ENCODE assay signal across 1 cellular context in the genomic region with DNA sequence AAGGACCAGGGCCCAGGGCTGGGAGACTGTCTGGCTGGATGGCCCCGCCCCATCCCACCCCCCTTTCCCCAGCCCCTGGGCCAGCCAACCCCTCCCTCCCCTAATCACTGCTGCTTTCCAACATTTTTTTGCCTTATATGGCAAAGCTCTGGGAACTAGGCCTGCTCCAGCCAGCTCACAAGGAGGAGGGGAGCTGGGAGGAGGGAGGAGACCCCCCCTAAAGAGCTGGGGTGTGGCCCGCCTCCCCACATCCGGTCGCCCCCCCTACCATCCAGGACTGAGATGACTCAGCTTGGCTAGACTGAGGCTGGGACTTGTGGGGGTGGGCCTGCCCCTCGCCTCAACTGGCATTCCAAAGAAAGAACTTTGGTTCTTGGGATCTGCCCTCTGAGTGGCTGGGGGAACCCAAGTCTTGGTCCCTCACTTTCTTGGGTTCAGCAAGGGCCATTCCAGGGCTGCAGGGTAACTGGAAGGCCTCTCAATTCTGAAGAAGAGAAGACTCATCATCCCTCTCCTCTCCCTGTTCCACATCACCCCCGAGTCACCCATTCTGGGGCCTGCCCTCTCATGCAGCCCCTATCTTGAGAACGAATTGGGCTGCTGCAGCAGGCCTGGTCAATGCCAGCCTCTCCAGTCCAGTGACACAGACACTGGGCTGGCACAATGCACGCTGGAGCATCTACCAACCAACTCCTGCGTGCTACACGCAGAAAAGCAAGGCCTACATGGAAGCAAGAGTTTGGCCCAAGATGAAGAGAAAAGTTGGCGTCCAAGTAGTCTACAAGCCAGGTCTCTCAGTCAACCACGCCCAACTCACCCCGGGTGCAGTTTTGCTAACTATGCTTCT.
TF ChIP-seq lines count a peak whose summit lies in the region.

No MANE protein-coding gene starts in this region.

TF ChIP-seq in K562, 482 proteins besides CTCF, POLR2A, EP300 and RAD21 (continued from another document and continues in another):
- TF ChIP-seq, protein P1, sequence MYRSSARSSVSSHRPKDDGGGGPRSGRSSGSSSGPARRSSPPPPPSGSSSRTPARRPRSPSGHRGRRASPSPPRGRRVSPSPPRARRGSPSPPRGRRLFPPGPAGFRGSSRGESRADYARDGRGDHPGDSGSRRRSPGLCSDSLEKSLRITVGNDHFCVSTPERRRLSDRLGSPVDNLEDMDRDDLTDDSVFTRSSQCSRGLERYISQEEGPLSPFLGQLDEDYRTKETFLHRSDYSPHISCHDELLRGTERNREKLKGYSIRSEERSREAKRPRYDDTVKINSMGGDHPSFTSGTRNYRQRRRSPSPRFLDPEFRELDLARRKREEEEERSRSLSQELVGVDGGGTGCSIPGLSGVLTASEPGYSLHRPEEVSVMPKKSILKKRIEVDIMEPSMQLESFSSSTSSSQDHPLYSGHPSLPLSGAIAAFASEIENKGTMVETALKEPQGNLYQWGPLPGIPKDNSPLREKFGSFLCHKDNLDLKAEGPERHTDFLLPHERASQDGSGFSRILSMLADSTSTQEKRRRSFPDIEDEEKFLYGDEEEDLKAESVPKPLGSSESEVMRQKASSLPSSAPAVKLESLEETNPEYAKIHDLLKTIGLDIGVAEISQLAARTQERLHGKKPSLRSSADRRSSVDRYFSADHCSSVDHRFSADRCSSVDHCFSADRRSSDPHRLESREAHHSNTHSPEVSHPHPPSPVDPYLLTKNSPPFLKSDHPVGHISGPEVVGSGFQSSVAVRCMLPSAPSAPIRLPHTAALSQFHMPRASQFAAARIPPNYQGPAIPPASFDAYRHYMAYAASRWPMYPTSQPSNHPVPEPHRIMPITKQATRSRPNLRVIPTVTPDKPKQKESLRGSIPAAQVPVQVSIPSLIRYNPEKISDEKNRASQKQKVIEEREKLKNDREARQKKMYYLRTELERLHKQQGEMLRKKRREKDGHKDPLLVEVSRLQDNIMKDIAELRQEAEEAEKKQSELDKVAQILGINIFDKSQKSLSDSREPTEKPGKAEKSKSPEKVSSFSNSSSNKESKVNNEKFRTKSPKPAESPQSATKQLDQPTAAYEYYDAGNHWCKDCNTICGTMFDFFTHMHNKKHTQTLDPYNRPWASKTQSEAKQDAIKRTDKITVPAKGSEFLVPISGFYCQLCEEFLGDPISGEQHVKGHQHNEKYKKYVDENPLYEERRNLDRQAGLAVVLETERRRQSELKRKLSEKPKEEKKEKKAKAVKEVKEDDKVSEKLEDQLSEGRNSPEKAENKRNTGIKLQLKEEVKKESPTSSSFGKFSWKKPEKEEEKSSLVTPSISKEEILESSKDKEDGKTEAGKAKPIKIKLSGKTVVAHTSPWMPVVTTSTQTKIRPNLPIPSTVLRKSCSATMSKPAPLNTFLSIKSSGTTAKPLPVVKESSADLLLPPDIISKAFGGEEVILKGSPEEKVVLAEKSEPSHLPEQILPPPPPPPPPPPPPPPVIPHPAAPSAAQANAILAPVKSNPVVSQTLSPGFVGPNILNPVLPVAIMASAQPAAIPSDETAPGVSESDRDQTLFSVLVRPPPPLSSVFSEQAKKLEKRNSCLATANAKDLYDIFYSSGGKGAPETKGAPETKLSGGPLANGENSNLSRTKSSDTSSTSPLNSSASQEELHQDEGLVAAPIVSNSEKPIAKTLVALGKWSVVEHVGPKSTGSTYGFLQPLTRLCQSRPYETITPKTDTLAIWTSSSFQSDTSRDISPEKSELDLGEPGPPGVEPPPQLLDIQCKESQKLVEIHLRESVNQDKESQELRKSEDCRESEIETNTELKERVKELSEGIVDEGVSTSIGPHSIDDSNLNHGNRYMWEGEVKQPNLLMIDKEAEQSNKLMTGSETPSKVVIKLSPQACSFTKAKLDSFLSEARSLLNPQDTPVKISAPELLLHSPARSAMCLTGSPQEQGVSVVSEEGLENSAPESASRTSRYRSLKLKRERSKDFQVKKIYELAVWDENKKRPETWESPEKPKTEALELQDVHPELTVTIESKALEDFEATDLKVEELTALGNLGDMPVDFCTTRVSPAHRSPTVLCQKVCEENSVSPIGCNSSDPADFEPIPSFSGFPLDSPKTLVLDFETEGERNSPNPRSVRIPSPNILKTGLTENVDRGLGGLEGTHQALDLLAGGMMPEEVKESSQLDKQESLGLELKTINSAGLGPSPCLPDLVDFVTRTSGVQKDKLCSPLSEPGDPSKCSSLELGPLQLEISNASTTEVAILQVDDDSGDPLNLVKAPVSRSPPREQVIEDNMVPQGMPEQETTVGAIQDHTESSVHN (IDR thresholded peaks at IDR 0.05; ENCODE audit: borderline replicate concordance in 1 of 2, low read depth in 1 of 2), result no peak
- TF ChIP-seq HNRNPK (IDR thresholded peaks at IDR 0.05; ENCODE audit: low read depth, low read length, poor library complexity, severe bottlenecking) (no peak), NRF1 (conservative IDR thresholded peaks at IDR 0.05 in 1 of 2, IDR thresholded peaks at IDR 0.05 in 1 of 2) (0 out of 4 replicates have a peak, but pooled peaks of 1 of the 2 experiments have one; percentile 6), EWSR1 (IDR thresholded peaks at IDR 0.05; ENCODE audit: borderline replicate concordance, low read depth, partially characterized antibody) (no peak), FOXA1 (IDR thresholded peaks at IDR 0.05; ENCODE audit: borderline replicate concordance) (no peak), TSC22D4 (tag; IDR thresholded peaks at IDR 0.05) (no peak), ILF3 (IDR thresholded peaks at IDR 0.05; ENCODE audit: borderline replicate concordance) (no peak), PHF8 (IDR thresholded peaks at IDR 0.05; ENCODE audit: borderline replicate concordance, low read length) (0 out of 2 replicates have a peak, but pooled peaks have one; percentile 16), MECOM (CRISPR knock-in tag; IDR thresholded peaks at IDR 0.05) (no peak), ZNF780A (CRISPR knock-in tag; IDR thresholded peaks at IDR 0.05) (no peak), MTA2 (IDR thresholded peaks at IDR 0.05; ENCODE audit: low read depth) (no peak), ZNF644 (tag; IDR thresholded peaks at IDR 0.05; ENCODE audit: low read depth) (no peak), ERF (CRISPR knock-in tag; IDR thresholded peaks at IDR 0.05) (no peak), XRCC3 (IDR thresholded peaks at IDR 0.05) (no peak), ZNF766 (CRISPR knock-in tag; conservative IDR thresholded peaks at IDR 0.05) (0 out of 2 replicates have a peak, but pooled peaks have one; percentile 38), KLF10 (CRISPR knock-in tag; IDR thresholded peaks at IDR 0.05) (no peak), ZNF830 (CRISPR knock-in tag; IDR thresholded peaks at IDR 0.05) (no peak), ZNF224 (CRISPR knock-in tag; IDR thresholded peaks at IDR 0.05) (no peak), PHB2 (IDR thresholded peaks at IDR 0.05; ENCODE audit: low read depth) (no peak), BRF1 (IDR thresholded peaks at IDR 0.05; ENCODE audit: borderline replicate concordance, extremely low read depth, insufficient read length) (no peak), TAL1 (IDR thresholded peaks at IDR 0.05) (no peak), SRSF1 (IDR thresholded peaks at IDR 0.05; ENCODE audit: low read depth, low read length) (no peak), ZNF75A (CRISPR knock-in tag; IDR thresholded peaks at IDR 0.05) (no peak), SIN3A (IDR thresholded peaks at IDR 0.05; ENCODE audit: borderline replicate concordance in 2 of 2, control insufficient read depth in 1 of 2, low read depth in 2 of 2, low read length in 2 of 2) (no peak), ZNF696 (CRISPR knock-in tag; conservative IDR thresholded peaks at IDR 0.05) (no peak), FUS (optimal IDR thresholded peaks at IDR 0.05; ENCODE audit: low read depth, low read length) (no peak), HDAC6 (IDR thresholded peaks at IDR 0.05; ENCODE audit: low read depth, low read length) (no peak), IRF2 (CRISPR knock-in tag; IDR thresholded peaks at IDR 0.05) (no peak), HNRNPL (IDR thresholded peaks at IDR 0.05; ENCODE audit: low read depth, low read length) (no peak), ZNF121 (CRISPR knock-in tag; conservative IDR thresholded peaks at IDR 0.05) (no peak), NFRKB (IDR thresholded peaks at IDR 0.05; ENCODE audit: low read depth) (peak; percentile 39; the same call in 1 of the 2 replicates), SRSF9 (IDR thresholded peaks at IDR 0.05; ENCODE audit: borderline replicate concordance, low read depth, low read length) (no peak), SMARCB1 (IDR thresholded peaks at IDR 0.05; ENCODE audit: insufficient read length, low read depth) (no peak), ZNF717 (CRISPR knock-in tag; IDR thresholded peaks at IDR 0.05) (no peak)
- TF ChIP-seq, protein P2, sequence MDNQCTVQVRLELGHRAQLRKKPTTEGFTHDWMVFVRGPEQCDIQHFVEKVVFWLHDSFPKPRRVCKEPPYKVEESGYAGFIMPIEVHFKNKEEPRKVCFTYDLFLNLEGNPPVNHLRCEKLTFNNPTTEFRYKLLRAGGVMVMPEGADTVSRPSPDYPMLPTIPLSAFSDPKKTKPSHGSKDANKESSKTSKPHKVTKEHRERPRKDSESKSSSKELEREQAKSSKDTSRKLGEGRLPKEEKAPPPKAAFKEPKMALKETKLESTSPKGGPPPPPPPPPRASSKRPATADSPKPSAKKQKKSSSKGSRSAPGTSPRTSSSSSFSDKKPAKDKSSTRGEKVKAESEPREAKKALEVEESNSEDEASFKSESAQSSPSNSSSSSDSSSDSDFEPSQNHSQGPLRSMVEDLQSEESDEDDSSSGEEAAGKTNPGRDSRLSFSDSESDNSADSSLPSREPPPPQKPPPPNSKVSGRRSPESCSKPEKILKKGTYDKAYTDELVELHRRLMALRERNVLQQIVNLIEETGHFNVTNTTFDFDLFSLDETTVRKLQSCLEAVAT (IDR thresholded peaks at IDR 0.05), result peak in 1 of 2 experiments; percentile 54; a peak in 1 of 4 replicates
- TF ChIP-seq, protein P3, sequence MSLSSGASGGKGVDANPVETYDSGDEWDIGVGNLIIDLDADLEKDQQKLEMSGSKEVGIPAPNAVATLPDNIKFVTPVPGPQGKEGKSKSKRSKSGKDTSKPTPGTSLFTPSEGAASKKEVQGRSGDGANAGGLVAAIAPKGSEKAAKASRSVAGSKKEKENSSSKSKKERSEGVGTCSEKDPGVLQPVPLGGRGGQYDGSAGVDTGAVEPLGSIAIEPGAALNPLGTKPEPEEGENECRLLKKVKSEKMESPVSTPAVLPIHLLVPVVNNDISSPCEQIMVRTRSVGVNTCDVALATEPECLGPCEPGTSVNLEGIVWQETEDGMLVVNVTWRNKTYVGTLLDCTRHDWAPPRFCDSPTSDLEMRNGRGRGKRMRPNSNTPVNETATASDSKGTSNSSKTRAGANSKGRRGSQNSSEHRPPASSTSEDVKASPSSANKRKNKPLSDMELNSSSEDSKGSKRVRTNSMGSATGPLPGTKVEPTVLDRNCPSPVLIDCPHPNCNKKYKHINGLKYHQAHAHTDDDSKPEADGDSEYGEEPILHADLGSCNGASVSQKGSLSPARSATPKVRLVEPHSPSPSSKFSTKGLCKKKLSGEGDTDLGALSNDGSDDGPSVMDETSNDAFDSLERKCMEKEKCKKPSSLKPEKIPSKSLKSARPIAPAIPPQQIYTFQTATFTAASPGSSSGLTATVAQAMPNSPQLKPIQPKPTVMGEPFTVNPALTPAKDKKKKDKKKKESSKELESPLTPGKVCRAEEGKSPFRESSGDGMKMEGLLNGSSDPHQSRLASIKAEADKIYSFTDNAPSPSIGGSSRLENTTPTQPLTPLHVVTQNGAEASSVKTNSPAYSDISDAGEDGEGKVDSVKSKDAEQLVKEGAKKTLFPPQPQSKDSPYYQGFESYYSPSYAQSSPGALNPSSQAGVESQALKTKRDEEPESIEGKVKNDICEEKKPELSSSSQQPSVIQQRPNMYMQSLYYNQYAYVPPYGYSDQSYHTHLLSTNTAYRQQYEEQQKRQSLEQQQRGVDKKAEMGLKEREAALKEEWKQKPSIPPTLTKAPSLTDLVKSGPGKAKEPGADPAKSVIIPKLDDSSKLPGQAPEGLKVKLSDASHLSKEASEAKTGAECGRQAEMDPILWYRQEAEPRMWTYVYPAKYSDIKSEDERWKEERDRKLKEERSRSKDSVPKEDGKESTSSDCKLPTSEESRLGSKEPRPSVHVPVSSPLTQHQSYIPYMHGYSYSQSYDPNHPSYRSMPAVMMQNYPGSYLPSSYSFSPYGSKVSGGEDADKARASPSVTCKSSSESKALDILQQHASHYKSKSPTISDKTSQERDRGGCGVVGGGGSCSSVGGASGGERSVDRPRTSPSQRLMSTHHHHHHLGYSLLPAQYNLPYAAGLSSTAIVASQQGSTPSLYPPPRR (CRISPR knock-in tag; IDR thresholded peaks at IDR 0.05; ENCODE audit: borderline replicate concordance), result no peak
- TF ChIP-seq, protein P4, sequence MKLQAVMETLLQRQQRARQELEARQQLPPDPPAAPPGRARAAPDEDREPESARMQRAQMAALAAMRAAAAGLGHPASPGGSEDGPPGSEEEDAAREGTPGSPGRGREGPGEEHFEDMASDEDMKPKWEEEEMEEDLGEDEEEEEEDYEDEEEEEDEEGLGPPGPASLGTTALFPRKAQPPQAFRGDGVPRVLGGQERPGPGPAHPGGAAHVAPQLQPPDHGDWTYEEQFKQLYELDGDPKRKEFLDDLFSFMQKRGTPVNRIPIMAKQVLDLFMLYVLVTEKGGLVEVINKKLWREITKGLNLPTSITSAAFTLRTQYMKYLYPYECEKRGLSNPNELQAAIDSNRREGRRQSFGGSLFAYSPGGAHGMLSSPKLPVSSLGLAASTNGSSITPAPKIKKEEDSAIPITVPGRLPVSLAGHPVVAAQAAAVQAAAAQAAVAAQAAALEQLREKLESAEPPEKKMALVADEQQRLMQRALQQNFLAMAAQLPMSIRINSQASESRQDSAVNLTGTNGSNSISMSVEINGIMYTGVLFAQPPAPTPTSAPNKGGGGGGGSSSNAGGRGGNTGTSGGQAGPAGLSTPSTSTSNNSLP (IDR thresholded peaks at IDR 0.05; ENCODE audit: borderline replicate concordance, low read depth, low read length), result no peak
- TF ChIP-seq, protein P5, sequence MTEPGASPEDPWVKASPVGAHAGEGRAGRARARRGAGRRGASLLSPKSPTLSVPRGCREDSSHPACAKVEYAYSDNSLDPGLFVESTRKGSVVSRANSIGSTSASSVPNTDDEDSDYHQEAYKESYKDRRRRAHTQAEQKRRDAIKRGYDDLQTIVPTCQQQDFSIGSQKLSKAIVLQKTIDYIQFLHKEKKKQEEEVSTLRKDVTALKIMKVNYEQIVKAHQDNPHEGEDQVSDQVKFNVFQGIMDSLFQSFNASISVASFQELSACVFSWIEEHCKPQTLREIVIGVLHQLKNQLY (CRISPR knock-in tag; conservative IDR thresholded peaks at IDR 0.05), result no peak
- TF ChIP-seq, protein P6, sequence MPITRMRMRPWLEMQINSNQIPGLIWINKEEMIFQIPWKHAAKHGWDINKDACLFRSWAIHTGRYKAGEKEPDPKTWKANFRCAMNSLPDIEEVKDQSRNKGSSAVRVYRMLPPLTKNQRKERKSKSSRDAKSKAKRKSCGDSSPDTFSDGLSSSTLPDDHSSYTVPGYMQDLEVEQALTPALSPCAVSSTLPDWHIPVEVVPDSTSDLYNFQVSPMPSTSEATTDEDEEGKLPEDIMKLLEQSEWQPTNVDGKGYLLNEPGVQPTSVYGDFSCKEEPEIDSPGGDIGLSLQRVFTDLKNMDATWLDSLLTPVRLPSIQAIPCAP (CRISPR knock-in tag; IDR thresholded peaks at IDR 0.05; ENCODE audit: borderline replicate concordance), result no peak
- TF ChIP-seq, protein P7, sequence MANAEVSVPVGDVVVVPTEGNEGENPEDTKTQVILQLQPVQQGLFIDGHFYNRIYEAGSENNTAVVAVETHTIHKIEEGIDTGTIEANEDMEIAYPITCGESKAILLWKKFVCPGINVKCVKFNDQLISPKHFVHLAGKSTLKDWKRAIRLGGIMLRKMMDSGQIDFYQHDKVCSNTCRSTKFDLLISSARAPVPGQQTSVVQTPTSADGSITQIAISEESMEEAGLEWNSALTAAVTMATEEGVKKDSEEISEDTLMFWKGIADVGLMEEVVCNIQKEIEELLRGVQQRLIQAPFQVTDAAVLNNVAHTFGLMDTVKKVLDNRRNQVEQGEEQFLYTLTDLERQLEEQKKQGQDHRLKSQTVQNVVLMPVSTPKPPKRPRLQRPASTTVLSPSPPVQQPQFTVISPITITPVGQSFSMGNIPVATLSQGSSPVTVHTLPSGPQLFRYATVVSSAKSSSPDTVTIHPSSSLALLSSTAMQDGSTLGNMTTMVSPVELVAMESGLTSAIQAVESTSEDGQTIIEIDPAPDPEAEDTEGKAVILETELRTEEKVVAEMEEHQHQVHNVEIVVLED (CRISPR knock-in tag; IDR thresholded peaks at IDR 0.05), result no peak
